18 cellular contexts compared by ENCODE assay signal in the genomic region with DNA sequence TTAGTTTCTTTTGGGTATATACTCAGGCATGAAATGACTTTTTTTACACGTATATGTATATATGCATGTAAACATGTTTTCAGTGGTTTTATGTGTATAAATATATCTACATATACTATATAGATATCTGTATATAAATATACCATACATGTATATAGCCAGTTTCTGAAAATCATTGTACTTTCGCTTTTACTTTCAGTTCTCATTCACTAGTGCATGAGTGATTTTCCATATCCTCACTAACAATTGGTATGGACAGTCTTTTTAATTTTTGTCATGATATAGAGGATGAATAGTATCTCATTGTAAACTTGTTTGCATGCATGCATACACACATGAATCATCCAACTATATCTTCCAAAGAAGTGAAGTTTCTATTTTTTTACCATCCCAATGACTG.
"Had no signal": no experiment of that assay in that cellular context is flagged by ENCODE, and none has a peak within 500 bp of the region (broad histone marks: within the 10 kb centered on the region; RNA-seq: fewer than 3 reads in every experiment).

No MANE protein-coding gene starts in this region.

- ATAC-seq: Panc1, PC-3, T-cell had no signal

- DNase-seq: KBM-7, NCI-H1105, NCI-H1417, NCI-H1436 treated with DMSO at 0.1 percent for 48 hours, NCI-H1694, NCI-H187 treated with DMSO at 0.1 percent for 48 hours, NCI-H2081, NCI-H2107, NCI-H2227 treated with DMSO at 0.1 percent for 48 hours, NCI-H524, NCI-H526 treated with DMSO at 0.1 percent for 48 hours, PC-3, SHP77, SK-N-SH, SW 1271, T-cell had no signal

- H3K9ac ChIP-seq: SK-N-SH had no signal

- H3K27ac ChIP-seq: RWPE1 had no signal

- H3K4me2 ChIP-seq: SK-N-SH had no signal

- H3K9me3 ChIP-seq: SK-N-SH had no signal
